19 cellular contexts compared by ENCODE assay signal in the genomic region with DNA sequence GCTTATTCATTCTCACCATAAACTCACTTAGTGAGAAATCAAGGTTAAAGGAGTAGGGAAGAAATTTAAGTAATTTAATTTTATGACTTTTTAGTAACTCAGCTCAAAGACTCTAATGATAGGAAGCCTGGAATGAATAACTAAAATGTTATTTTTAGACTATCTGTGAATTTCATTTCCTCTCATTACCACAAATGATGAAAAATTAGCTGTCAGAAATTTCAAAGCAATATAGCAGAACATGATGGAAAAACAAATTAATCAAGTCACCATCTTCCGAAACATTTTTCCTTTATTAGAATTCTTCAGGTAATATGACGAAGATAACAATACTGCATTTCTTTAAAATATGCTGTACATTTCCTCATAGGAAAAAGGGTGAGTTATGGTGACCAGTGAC. TPM values are rescaled to one million over a fixed set of nuclear protein-coding genes. Genes with fewer than 3 reads are reported as not detected.
DNase-seq lines count a peak whose midpoint lies in the region; ATAC-seq, FAIRE-seq and TF ChIP-seq lines count a peak whose summit lies in the region.
"Had no signal": no experiment of that assay in that cellular context is flagged by ENCODE, and none has a peak within 500 bp of the region (broad histone marks: within the 10 kb centered on the region; RNA-seq: fewer than 3 reads in every experiment).

No MANE protein-coding gene starts in this region.

- H3F3A ChIP-seq in OCI-LY1 (ENCODE audit: insufficient read depth, low read length) = peaks cover 4% of the 10 kb centered on the region; the same call in 1 of the 2 replicates

- intact Hi-C loops in GM12878 (cut with micrococcal nuclease; ENCODE audit: unreplicated experiment) = loop anchor here (5.0 kb wide), 3 partner anchors 269 to 621 kb away; a partner anchor contains a TSS

- DNase-seq in GM19239 (ENCODE audit: insufficient read length, low spot score) = no peak
- no peak for DNase-seq in GM12878 (ENCODE audit: low read depth, low spot score)
- DNase-seq in neural crest cell (ENCODE audit: low read depth, low spot score) = no peak
- no peak for DNase-seq in DMS114 treated with DMSO at 0.1 percent for 48 hours (lab: John Stamatoyannopoulos, UW; ENCODE audit: unreplicated experiment)
- DNase-seq in activated T-cell treated with anti-CD3 and anti-CD28 coated beads, Interleukin-2, amount 50 U/mL, for 72 hours = no peak
- DNase-seq: BE2C; CD4-positive, alpha-beta memory T cell; DND-41; GF-D8; GM23248 had no signal

- 83% methylated on average over 2 of the region's 2 CpGs for WGBS in GM12878 (ENCODE audit: insufficient coverage, insufficient replicate concordance, low lambda C conversion rate, missing lambda C conversion rate)

- SMC1A ChIA-PET in GM12878 (lab: Charles Lee; ENCODE audit: uncharacterized antibody, unreplicated experiment) = interaction anchor here (0.6 to 4.3 kb wide), 33 partner anchors 7 to 1118 kb away, joined by 3 to 129 read pairs (median 4); a partner anchor contains a TSS

- no peaks in the 10 kb centered on the region for H3K9me3 Mint-ChIP-seq in neural crest cell
- no peaks in the 10 kb centered on the region for H3K9me3 Mint-ChIP-seq in activated T-cell treated with anti-CD3 and anti-CD28 coated beads, Interleukin-2, amount 50 U/mL, for 72 hours
- H3K9me3 Mint-ChIP-seq: IgD-negative memory B cell had no signal

- TF ChIP-seq RAD21 in GM12878 (IDR thresholded peaks at IDR 0.05; ENCODE audit: insufficient read depth, low read depth, low read length) = no peak

- H3K27ac ChIP-seq in OCI-LY1 (ENCODE audit: low read depth, low read length, poor library complexity, severe bottlenecking) (peak overlapping the region; percentile 9), GM12878 (ENCODE audit: control insufficient read depth, insufficient read depth) (no peak overlapping the region)
- H3K27ac ChIP-seq: C4-2B, GM23248 had no signal

- no TSS peak for BruUV-seq in GM12878 (replicated peaks; lab: Mats Ljungman, UMichigan)

- no peak overlapping the region for H3K27ac Mint-ChIP-seq in neural crest cell (ENCODE audit: unreplicated experiment)
- H3K27ac Mint-ChIP-seq in activated T-cell treated with anti-CD3 and anti-CD28 coated beads, Interleukin-2, amount 50 U/mL, for 72 hours = no peak overlapping the region
- H3K27ac Mint-ChIP-seq: CD4-positive, alpha-beta memory T cell had no signal

- TF ChIP-seq EP300 in GM12878 (IDR thresholded peaks at IDR 0.05; ENCODE audit: borderline replicate concordance in 1 of 2, control insufficient read depth in 1 of 2, low read depth in 2 of 2, low read length in 2 of 2) = peak in 1 of 2 experiments; percentile 74; a peak in 1 of 4 replicates

- H3K9ac ChIP-seq in OCI-LY1 (ENCODE audit: low read length) (no peak overlapping the region), GM12878 (ENCODE audit: control insufficient read depth, insufficient read depth, low read length) (no peak overlapping the region)
- H3K9ac ChIP-seq: GM23248 had no signal

- in situ Hi-C loops in GM12878 (cut with MboI) = no loop called here

- H4K20me1 ChIP-seq in OCI-LY1 (ENCODE audit: insufficient read depth, low read length) (no peaks in the 10 kb centered on the region), GM12878 (ENCODE audit: control insufficient read depth, insufficient read depth) (no peaks in the 10 kb centered on the region)

- H2AFZ ChIP-seq in OCI-LY1 (ENCODE audit: low read length) (no peak overlapping the region), GM12878 (ENCODE audit: control insufficient read depth, low read depth, low read length) (no peak overlapping the region)
- H2AFZ ChIP-seq: GM23248 had no signal

- H3K9me3 ChIP-seq in OCI-LY1 (ENCODE audit: low read length) (no peaks in the 10 kb centered on the region), GM12878 (replicated peaks; ENCODE audit: control insufficient read depth, insufficient read depth, low read length) (no peaks in the 10 kb centered on the region)
- H3K9me3 ChIP-seq: BE2C had no signal

- H3K4me2 ChIP-seq in OCI-LY1 (ENCODE audit: low read length) (no peak overlapping the region), GM12878 (ENCODE audit: control insufficient read depth, insufficient read depth) (no peak overlapping the region; the same call in 1 of the 2 replicates)

- FAIRE-seq in GM19239 (lab: Jason Lieb, UNC) (peak; percentile 63), GM12878 (lab: Jason Lieb, UNC) (no peak)
- FAIRE-seq: A204.1, D721Med, H54 had no signal

- no peak overlapping the region for H3K4me3 ChIP-seq in OCI-LY1 (ENCODE audit: low read depth, low read length, poor library complexity, severe bottlenecking)
- H3K4me3 ChIP-seq in GM12878 = no peak overlapping the region
- H3K4me3 ChIP-seq: GM23248 had no signal

- H3K36me3 Mint-ChIP-seq in neural crest cell (ENCODE audit: low read depth) = no peaks in the 10 kb centered on the region
- no peaks in the 10 kb centered on the region for H3K36me3 Mint-ChIP-seq in activated T-cell treated with anti-CD3 and anti-CD28 coated beads, Interleukin-2, amount 50 U/mL, for 72 hours (ENCODE audit: insufficient read depth in 2 of 2)
- H3K36me3 Mint-ChIP-seq: CD4-positive, alpha-beta memory T cell; IgD-negative memory B cell had no signal

- ATAC-seq in GM12878 = no peak
- no peak for ATAC-seq in HG03175 (IDR thresholded peaks at IDR 0.05; ENCODE audit: unreplicated experiment)
- ATAC-seq in HG03460 (IDR thresholded peaks at IDR 0.05; ENCODE audit: unreplicated experiment) = no peak
- no peak for ATAC-seq in activated T-cell treated with anti-CD3 and anti-CD28 coated beads, Interleukin-2, amount 50 U/mL, for 72 hours (replicated peaks in 1 of 2)
- ATAC-seq: HCT116 had no signal

- H3K36me3 ChIP-seq in OCI-LY1 (ENCODE audit: insufficient read depth, low read length) (no peaks in the 10 kb centered on the region), GM12878 (ENCODE audit: control insufficient read depth in 2 of 2, insufficient read depth in 2 of 2, low read length in 1 of 2) (no peaks in the 10 kb centered on the region)
- H3K36me3 ChIP-seq: BE2C had no signal

- H3K27me3 Mint-ChIP-seq in neural crest cell (ENCODE audit: low read depth) = peaks cover 3% of the 10 kb centered on the region
- peaks cover 60% of the 10 kb centered on the region for H3K27me3 Mint-ChIP-seq in activated T-cell treated with anti-CD3 and anti-CD28 coated beads, Interleukin-2, amount 50 U/mL, for 72 hours (ENCODE audit: low read depth)

- no peaks in the 10 kb centered on the region for H3K27me3 ChIP-seq in OCI-LY1 (ENCODE audit: insufficient read depth, low read length)
- H3K27me3 ChIP-seq in GM12878 (replicated peaks in 1 of 2; ENCODE audit: control insufficient read depth in 2 of 2, insufficient read depth in 2 of 2, low read length in 1 of 2) = no peaks in the 10 kb centered on the region

- TF ChIP-seq CTCF in OCI-LY1 (IDR thresholded peaks at IDR 0.05; ENCODE audit: low read length) = no peak
- no peak for TF ChIP-seq CTCF in GM12878 (IDR thresholded peaks at IDR 0.05 in 2 of 3, conservative IDR thresholded peaks at IDR 0.05 in 1 of 3; ENCODE audit: control insufficient read depth in 2 of 3, extremely low read depth in 1 of 3, insufficient read depth in 1 of 3, low read depth in 3 of 3, low read length in 3 of 3)
- TF ChIP-seq CTCF in neural crest cell (conservative IDR thresholded peaks at IDR 0.05) = no peak

- H3K4me1 ChIP-seq in OCI-LY1 (ENCODE audit: insufficient read depth, low read length, severe bottlenecking) (peaks cover 39% of the 10 kb centered on the region), GM12878 (ENCODE audit: control insufficient read depth, insufficient read depth, low read length) (peaks cover 19% of the 10 kb centered on the region)
- H3K4me1 ChIP-seq: BE2C had no signal

- no peaks in the 10 kb centered on the region for H3K9me2 ChIP-seq in OCI-LY1 (ENCODE audit: low read depth, low read length)

- RAD21 ChIA-PET in GM12878 (lab: Charles Lee; ENCODE audit: unreplicated experiment) = interaction anchor here (0.6 to 4.1 kb wide), 28 partner anchors 10 to 619 kb away, joined by 3 to 54 read pairs (median 5); a partner anchor contains a TSS

- H3K79me2 ChIP-seq in OCI-LY1 (ENCODE audit: insufficient read depth, low read length) (peaks cover 8% of the 10 kb centered on the region), GM12878 (ENCODE audit: control insufficient read depth, insufficient read depth, low read length) (peaks cover 3% of the 10 kb centered on the region)

- POLR2A ChIA-PET in GM12878 (lab: Charles Lee) = interaction anchor here (0.5 to 3.8 kb wide), 11 partner anchors 9 to 580 kb away, joined by 3 to 14 read pairs (median 6); no protein-coding TSS in a partner anchor

- peaks cover 36% of the 10 kb centered on the region for H3K4me1 Mint-ChIP-seq in neural crest cell
- H3K4me1 Mint-ChIP-seq in activated T-cell treated with anti-CD3 and anti-CD28 coated beads, Interleukin-2, amount 50 U/mL, for 72 hours (ENCODE audit: low read depth) = peaks cover 26% of the 10 kb centered on the region

- CTCF ChIA-PET in GM12878 (lab: Yijun Ruan, JAX) = interaction anchor here (0.8 to 5.9 kb wide), 20 partner anchors 9 to 618 kb away, joined by 3 to 91 read pairs (median 6); a partner anchor contains a TSS

- H3K4me3 Mint-ChIP-seq in neural crest cell = peak overlapping the region; percentile 15
- H3K4me3 Mint-ChIP-seq in activated T-cell treated with anti-CD3 and anti-CD28 coated beads, Interleukin-2, amount 50 U/mL, for 72 hours = no peak overlapping the region
- H3K4me3 Mint-ChIP-seq: CD4-positive, alpha-beta memory T cell had no signal

- no peak for TF ChIP-seq POLR2A in GM12878 (IDR thresholded peaks at IDR 0.05; ENCODE audit: low read depth, low read length)

TF ChIP-seq in GM12878, 131 proteins besides CTCF, POLR2A, EP300 and RAD21 (continues in another document):
- TF ChIP-seq CHD1 (IDR thresholded peaks at IDR 0.05; ENCODE audit: low read depth, low read length) = no peak

RNA-seq across cellular contexts. Expression of a gene that starts 2.7 kb away (rescaled TPM):
- total RNA-seq in GM12878 (2013; cell fraction: nucleolus; rRNA removed) = 157 and 162 TPM in 2 replicates
- total RNA-seq in GM12878 (2014; rRNA removed) (3.1 and 3.9 TPM in 2 replicates), GM12878 (2014; rRNA removed; fragmentation: Illumina TruSeq; extraction: Trizol) (3.0 TPM in 2 replicates), GM12878 (2021) (3.0 and 3.2 TPM in 2 replicates), neural crest cell (18.2 and 19.9 TPM in 2 replicates)
- 0.29 TPM for polyA plus RNA-seq in GM12878 (2011; ENCODE audit: low read depth)
- polyA plus RNA-seq in GM12878 (2011; rRNA removed) (26.2 and 45.6 TPM in 2 replicates), GM12878 (2014; fragmentation: Illumina TruSeq; extraction: Trizol) (1.6 and 2.2 TPM in 2 replicates), GM12878 (2014; fragmentation: Nextera tagmentation; extraction: Ambion mirVana) (under 1 TPM; 0.37 to 0.40 TPM), GM12878 (2014; rRNA removed) (1.4 TPM in 2 replicates), GM12878 (2016; fragmentation: Nextera tagmentation; extraction: Ambion mirVana) (1 to 10 TPM in 1 of 2 experiments, under 1 TPM in 1; 0.95 to 1.4 TPM)
- 10.0 and 11.0 TPM in 2 replicates for polyA plus RNA-seq in GM12878 (2011; cell fraction: cytosol; rRNA removed)
- polyA plus RNA-seq in GM12878 (2011; cell fraction: nucleus; rRNA removed) = 59.4 and 69.9 TPM in 2 replicates
- polyA plus RNA-seq in GM12878 (2012) = 0.55 and 0.60 TPM in 2 replicates
- 119 and 122 TPM in 2 replicates for polyA minus RNA-seq in GM12878 (2011; rRNA and poly(A)+ RNA removed)
- polyA minus RNA-seq in GM12878 (2011; cell fraction: cytosol; rRNA and poly(A)+ RNA removed) = 24.3 and 26.2 TPM in 2 replicates
- 168 and 290 TPM in 2 replicates for polyA minus RNA-seq in GM12878 (2011; cell fraction: nucleus; rRNA and poly(A)+ RNA removed)
- under 1 TPM in 1 of 2 donors, not detected in 1; 0.02 TPM for total RNA-seq in activated T-cell treated with anti-CD3 and anti-CD28 coated beads, Interleukin-2, amount 50 U/mL, for 72 hours
- polyA plus RNA-seq: CD4-positive, alpha-beta memory T cell; IgD-negative memory B cell had no signal
